ENCODE assay signal across 21 cellular contexts in genomic region chr6:56366112-56366852, GRCh38.
"Had no signal": no experiment of that assay in that cellular context is flagged by ENCODE, and none has a peak within 500 bp of the region (broad histone marks: within the 10 kb centered on the region; RNA-seq: fewer than 3 reads in every experiment).

No MANE protein-coding gene starts in this region.

- FAIRE-seq: islet of Langerhans had no signal

- H3K36me3 ChIP-seq: ovary, stomach had no signal

- H3K27me3 ChIP-seq: foreskin keratinocyte, ovary, stomach, testis had no signal

- ATAC-seq: activated CD8-positive, alpha-beta T cell treated with anti-CD3 and anti-CD28 coated beads for 36 hours; activated T-helper 17 cell treated with anti-CD3 and anti-CD28 coated beads, Interleukin-2, amount 50 U/mL, for 72 hours; foreskin keratinocyte; left lobe of liver; sciatic nerve; stimulated activated effector memory CD8-positive, alpha-beta T cell treated with anti-CD3 and anti-CD28 coated beads, Interleukin-12 subunit alpha, Interleukin-12 subunit beta, amount 100 ng/mL, for 72 hours; T-cell had no signal

- H3K9me3 ChIP-seq: ovary, stomach, testis had no signal

- H3K36me3 Mint-ChIP-seq: activated naive CD8-positive, alpha-beta T cell treated with anti-CD3 and anti-CD28 coated beads for 36 hours; stimulated activated effector memory CD8-positive, alpha-beta T cell treated with anti-CD3 and anti-CD28 coated beads, Interleukin-12 subunit alpha, Interleukin-12 subunit beta, amount 100 ng/mL, for 72 hours; T-cell had no signal

- H3K4me3 Mint-ChIP-seq: activated B cell treated with CpG ODN at 0.5 μM for 24 hours; activated CD8-positive, alpha-beta T cell treated with anti-CD3 and anti-CD28 coated beads for 36 hours; activated naive CD8-positive, alpha-beta T cell treated with anti-CD3 and anti-CD28 coated beads for 36 hours; activated T-helper 17 cell treated with anti-CD3 and anti-CD28 coated beads, Interleukin-2, amount 50 U/mL, for 72 hours; stimulated activated effector memory CD8-positive, alpha-beta T cell treated with anti-CD3 and anti-CD28 coated beads, Interleukin-12 subunit alpha, Interleukin-12 subunit beta, amount 100 ng/mL, for 72 hours; T-cell had no signal

- H3K27ac Mint-ChIP-seq: activated B cell treated with CpG ODN at 0.5 μM for 24 hours; activated CD8-positive, alpha-beta T cell treated with anti-CD3 and anti-CD28 coated beads for 36 hours; activated naive CD8-positive, alpha-beta T cell treated with anti-CD3 and anti-CD28 coated beads for 36 hours; activated T-helper 17 cell treated with anti-CD3 and anti-CD28 coated beads, Interleukin-2, amount 50 U/mL, for 72 hours; stimulated activated effector memory CD8-positive, alpha-beta T cell treated with anti-CD3 and anti-CD28 coated beads, Interleukin-12 subunit alpha, Interleukin-12 subunit beta, amount 100 ng/mL, for 72 hours; T-cell had no signal

- H3K4me1 Mint-ChIP-seq: activated T-helper 17 cell treated with anti-CD3 and anti-CD28 coated beads, Interleukin-2, amount 50 U/mL, for 72 hours; stimulated activated effector memory CD8-positive, alpha-beta T cell treated with anti-CD3 and anti-CD28 coated beads, Interleukin-12 subunit alpha, Interleukin-12 subunit beta, amount 100 ng/mL, for 72 hours had no signal

- H3K4me3 ChIP-seq: lung, ovary, smooth muscle cell, stomach, testis had no signal

- H3K9me3 Mint-ChIP-seq: activated B cell treated with CpG ODN at 0.5 μM for 24 hours; activated CD8-positive, alpha-beta T cell treated with anti-CD3 and anti-CD28 coated beads for 36 hours; activated naive CD8-positive, alpha-beta T cell treated with anti-CD3 and anti-CD28 coated beads for 36 hours; activated T-helper 17 cell treated with anti-CD3 and anti-CD28 coated beads, Interleukin-2, amount 50 U/mL, for 72 hours; stimulated activated effector memory CD8-positive, alpha-beta T cell treated with anti-CD3 and anti-CD28 coated beads, Interleukin-12 subunit alpha, Interleukin-12 subunit beta, amount 100 ng/mL, for 72 hours; T-cell had no signal

- DNase-seq: activated B cell treated with CpG ODN at 0.5 μM for 24 hours; activated CD4-positive, alpha-beta T cell treated with anti-CD3 and anti-CD28 coated beads for 4 hours; activated CD8-positive, alpha-beta T cell treated with anti-CD3 and anti-CD28 coated beads for 36 hours; activated naive CD4-positive, alpha-beta T cell; activated naive CD8-positive, alpha-beta T cell treated with anti-CD3 and anti-CD28 coated beads for 36 hours; activated T-cell treated with anti-CD3 and anti-CD28 coated beads, Interleukin-2, amount 50 U/mL, for 1 hour; amniotic stem cell; foreskin keratinocyte; hippocampal formation; ovary; stimulated activated CD4-positive, alpha-beta T cell treated with anti-CD3 and anti-CD28 coated beads, Interleukin-4, amount 100 ng/mL, for 24 hours; stomach; T-cell; testis had no signal

- H3K27me3 Mint-ChIP-seq: activated B cell treated with CpG ODN at 0.5 μM for 24 hours; activated CD8-positive, alpha-beta T cell treated with anti-CD3 and anti-CD28 coated beads for 36 hours; activated naive CD8-positive, alpha-beta T cell treated with anti-CD3 and anti-CD28 coated beads for 36 hours; T-cell had no signal

- H3K27ac ChIP-seq: foreskin keratinocyte, ovary, testis had no signal
